ENCODE assay signal across 35 cellular contexts in the genomic region with DNA sequence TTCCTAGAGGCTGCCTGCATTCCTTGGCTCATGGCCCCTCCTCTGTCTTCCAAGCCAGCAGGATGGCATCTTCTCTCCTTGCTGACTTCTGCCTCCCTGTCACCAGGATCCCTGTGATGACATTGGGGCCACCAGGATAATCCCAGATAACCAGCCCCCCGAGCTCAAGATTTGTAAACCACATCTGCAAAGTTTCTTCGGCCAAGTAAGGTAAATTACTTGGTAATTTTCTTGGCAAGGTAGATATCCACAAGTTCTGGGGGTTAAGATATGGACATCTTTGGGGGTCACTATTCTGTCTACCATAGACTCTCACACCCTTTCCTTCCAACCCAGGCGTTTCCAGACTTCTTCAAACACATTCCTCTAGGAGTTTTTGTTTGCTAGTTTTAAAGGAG.
"Had no signal": no experiment of that assay in that cellular context is flagged by ENCODE, and none has a peak within 500 bp of the region (broad histone marks: within the 10 kb centered on the region; RNA-seq: fewer than 3 reads in every experiment).

No MANE protein-coding gene starts in this region.

- H3K4me3 ChIP-seq: body of pancreas, breast epithelium had no signal

- DNase-seq: activated B cell treated with CpG ODN at 0.5 μM for 24 hours; activated CD4-positive, alpha-beta memory T cell treated with anti-CD3 and anti-CD28 coated beads, Interleukin-2, amount 10 ng/mL, durations not matched to agents 7 days and 5 days; activated CD4-positive, alpha-beta T cell treated with anti-CD3 and anti-CD28 coated beads for 4 hours; activated CD4-positive, alpha-beta T cell treated with anti-CD3 and anti-CD28 coated beads, Interleukin-2, amount 10 ng/mL, durations not matched to agents 24 days and 14 days; activated CD4-positive, alpha-beta T cell treated with anti-CD3 and anti-CD28 coated beads, Interleukin-2, amount 50 U/mL, for 1 hour; activated CD4-positive, alpha-beta T cell treated with anti-CD3 and anti-CD28 coated beads, Interleukin-2, amount 50 U/mL, for 4 hours; activated CD4-positive, CD25-positive, alpha-beta regulatory T cell treated with anti-CD3 and anti-CD28 coated beads, Interleukin-2, amount 50 U/mL, for 72 hours; activated CD8-positive, alpha-beta memory T cell treated with anti-CD3 and anti-CD28 coated beads for 24 hours; activated CD8-positive, alpha-beta memory T cell treated with anti-CD3 and anti-CD28 coated beads, Interleukin-2, amount 10 ng/mL, durations not matched to agents 7 days and 5 days; activated CD8-positive, alpha-beta memory T cell treated with anti-CD3 and anti-CD28 coated beads, Interleukin-2, amount 50 U/mL, for 48 hours; activated CD8-positive, alpha-beta T cell treated with anti-CD3 and anti-CD28 coated beads, Interleukin-2, amount 10 ng/mL, durations not matched to agents 7 days and 5 days; activated effector memory CD4-positive, alpha-beta T cell treated with Interleukin-2 at 50 U/mL for 16 hours; activated gamma-delta T cell; activated naive CD4-positive, alpha-beta T cell treated with anti-CD3 and anti-CD28 coated beads, Interleukin-2, amount 10 ng/mL, durations not matched to agents 7 days and 5 days; activated naive CD4-positive, alpha-beta T cell treated with Interleukin-2 at 50 U/mL for 16 hours; activated naive CD8-positive, alpha-beta T cell treated with anti-CD3 and anti-CD28 coated beads, Interleukin-2, amount 10 ng/mL, durations not matched to agents 7 days and 5 days; activated naive CD8-positive, alpha-beta T cell treated with anti-CD3 and anti-CD28 coated beads, Interleukin-2, amount 50 U/mL, for 24 hours; activated T-cell treated with anti-CD3 and anti-CD28 coated beads, Interleukin-2, amount 50 U/mL, for 24 hours; activated T-cell treated with anti-CD3 and anti-CD28 coated beads, Interleukin-2, amount 50 U/mL, for 48 hours; amniotic stem cell; body of pancreas; brain microvascular endothelial cell; central memory CD4-positive, alpha-beta T cell; T-helper 1 cell; T-helper 2 cell; T-helper 9 cell had no signal

- H3K36me3 ChIP-seq: brain microvascular endothelial cell, breast epithelium had no signal

- H3K4me3 Mint-ChIP-seq: activated B cell treated with CpG ODN at 0.5 μM for 24 hours; activated CD4-positive, alpha-beta memory T cell treated with anti-CD3 and anti-CD28 coated beads, Interleukin-2, amount 10 ng/mL, durations not matched to agents 7 days and 5 days; activated CD4-positive, alpha-beta T cell treated with anti-CD3 and anti-CD28 coated beads, Interleukin-2, amount 10 ng/mL, durations not matched to agents 24 days and 14 days; activated CD8-positive, alpha-beta memory T cell treated with anti-CD3 and anti-CD28 coated beads, Interleukin-2, amount 10 ng/mL, durations not matched to agents 7 days and 5 days; activated CD8-positive, alpha-beta T cell treated with anti-CD3 and anti-CD28 coated beads, Interleukin-2, amount 10 ng/mL, durations not matched to agents 7 days and 5 days; activated naive CD4-positive, alpha-beta T cell treated with anti-CD3 and anti-CD28 coated beads, Interleukin-2, amount 10 ng/mL, durations not matched to agents 7 days and 5 days; activated naive CD4-positive, alpha-beta T cell treated with anti-CD3 and anti-CD28 coated beads, Interleukin-2, amount 50 U/mL, for 24 hours; activated naive CD8-positive, alpha-beta T cell; activated naive CD8-positive, alpha-beta T cell treated with anti-CD3 and anti-CD28 coated beads, Interleukin-2, amount 10 ng/mL, durations not matched to agents 7 days and 5 days; activated naive CD8-positive, alpha-beta T cell treated with anti-CD3 and anti-CD28 coated beads, Interleukin-2, amount 50 U/mL, for 24 hours; activated T-cell treated with anti-CD3 and anti-CD28 coated beads, Interleukin-2, amount 50 U/mL, for 24 hours; T-helper 1 cell treated with Interleukin-12 subunit alpha and Interleukin-12 subunit beta and Interleukin-4 antibody, amounts not matched to agents 30 μg/mL and 1 μg/mL, for 36 hours; T-helper 2 cell treated with Interferon-gamma antibody and Interleukin-4, amounts not matched to agents 5 μg/mL and 100 μg/mL, for 36 hours had no signal

- H3K4me1 Mint-ChIP-seq: activated B cell treated with CpG ODN at 0.5 μM for 24 hours; activated CD4-positive, alpha-beta memory T cell treated with anti-CD3 and anti-CD28 coated beads, Interleukin-2, amount 10 ng/mL, durations not matched to agents 7 days and 5 days; activated naive CD4-positive, alpha-beta T cell treated with anti-CD3 and anti-CD28 coated beads, Interleukin-2, amount 10 ng/mL, durations not matched to agents 7 days and 5 days; activated naive CD8-positive, alpha-beta T cell treated with anti-CD3 and anti-CD28 coated beads, Interleukin-2, amount 10 ng/mL, durations not matched to agents 7 days and 5 days had no signal

- H3K27ac Mint-ChIP-seq: activated B cell treated with CpG ODN at 0.5 μM for 24 hours; activated CD4-positive, alpha-beta memory T cell treated with anti-CD3 and anti-CD28 coated beads, Interleukin-2, amount 10 ng/mL, durations not matched to agents 7 days and 5 days; activated CD4-positive, alpha-beta T cell treated with anti-CD3 and anti-CD28 coated beads, Interleukin-2, amount 10 ng/mL, durations not matched to agents 24 days and 14 days; activated CD8-positive, alpha-beta memory T cell treated with anti-CD3 and anti-CD28 coated beads, Interleukin-2, amount 10 ng/mL, durations not matched to agents 7 days and 5 days; activated CD8-positive, alpha-beta T cell treated with anti-CD3 and anti-CD28 coated beads, Interleukin-2, amount 10 ng/mL, durations not matched to agents 7 days and 5 days; activated naive CD4-positive, alpha-beta T cell treated with anti-CD3 and anti-CD28 coated beads, Interleukin-2, amount 10 ng/mL, durations not matched to agents 7 days and 5 days; activated naive CD4-positive, alpha-beta T cell treated with anti-CD3 and anti-CD28 coated beads, Interleukin-2, amount 50 U/mL, for 24 hours; activated naive CD8-positive, alpha-beta T cell; activated naive CD8-positive, alpha-beta T cell treated with anti-CD3 and anti-CD28 coated beads, Interleukin-2, amount 10 ng/mL, durations not matched to agents 7 days and 5 days; activated naive CD8-positive, alpha-beta T cell treated with anti-CD3 and anti-CD28 coated beads, Interleukin-2, amount 50 U/mL, for 24 hours; activated T-cell treated with anti-CD3 and anti-CD28 coated beads, Interleukin-2, amount 50 U/mL, for 24 hours; activated T-helper 2 cell treated with anti-CD3 and anti-CD28 coated beads, Interferon-gamma antibody, Interleukin-2, Interleukin-4, amounts not matched to agents 10 μg/mL and 5 μg/mL and 100 μg/mL, durations not matched to agents 14 hours and 24 hours and 36 hours; T-helper 1 cell treated with Interleukin-12 subunit alpha and Interleukin-12 subunit beta and Interleukin-4 antibody, amounts not matched to agents 30 μg/mL and 1 μg/mL, for 36 hours; T-helper 2 cell treated with Interferon-gamma antibody and Interleukin-4, amounts not matched to agents 5 μg/mL and 100 μg/mL, for 36 hours had no signal

- H3K27ac ChIP-seq: body of pancreas, brain microvascular endothelial cell, breast epithelium, VCaP had no signal

- H3K36me3 Mint-ChIP-seq: activated CD8-positive, alpha-beta memory T cell treated with anti-CD3 and anti-CD28 coated beads, Interleukin-2, amount 10 ng/mL, durations not matched to agents 7 days and 5 days; activated naive CD4-positive, alpha-beta T cell treated with anti-CD3 and anti-CD28 coated beads, Interleukin-2, amount 10 ng/mL, durations not matched to agents 7 days and 5 days had no signal

- H3K4me1 ChIP-seq: body of pancreas, breast epithelium had no signal

- ATAC-seq: activated CD8-positive, alpha-beta memory T cell treated with anti-CD3 and anti-CD28 coated beads, Interleukin-2, amount 10 ng/mL, durations not matched to agents 7 days and 5 days; activated CD8-positive, alpha-beta T cell treated with anti-CD3 and anti-CD28 coated beads, Interleukin-2, amount 10 ng/mL, durations not matched to agents 7 days and 5 days; activated naive CD8-positive, alpha-beta T cell treated with anti-CD3 and anti-CD28 coated beads, Interleukin-2, amount 50 U/mL, for 24 hours; body of pancreas had no signal

- H3K27me3 ChIP-seq: brain microvascular endothelial cell had no signal

- FAIRE-seq: astrocyte, TTC549 had no signal
